ENCODE assay signal across 21 cellular contexts in genomic region chr13:106797081-106797640, GRCh38.
"Had no signal": no experiment of that assay in that cellular context is flagged by ENCODE, and none has a peak within 500 bp of the region (broad histone marks: within the 10 kb centered on the region; RNA-seq: fewer than 3 reads in every experiment).

No MANE protein-coding gene starts in this region.

- H3K27ac ChIP-seq: adrenal gland, foreskin keratinocyte, left lung, neutrophil, pancreas, stomach, VCaP had no signal

- H3K27me3 ChIP-seq: adrenal gland, foreskin keratinocyte, left lung, pancreas, stomach, upper lobe of left lung had no signal

- H3K4me3 ChIP-seq: left lung, pancreas had no signal

- DNase-seq: activated CD4-positive, alpha-beta T cell treated with anti-CD3 and anti-CD28 coated beads for 36 hours; activated CD4-positive, alpha-beta T cell treated with anti-CD3 and anti-CD28 coated beads, Interleukin-2, amount 50 U/mL, for 48 hours; activated gamma-delta T cell treated with Interleukin-2 at 50 U/mL for 16 hours; activated T-cell treated with anti-CD3 and anti-CD28 coated beads for 4 hours; adrenal gland; dermis blood vessel endothelial cell; effector memory CD8-positive, alpha-beta T cell; foreskin keratinocyte; left lung; mammary epithelial cell; pancreas; stimulated activated CD4-positive, alpha-beta T cell treated with anti-CD3 and anti-CD28 coated beads, Interleukin-4, amount 100 ng/mL, for 1 hour; stomach; SW 1271; T-helper 2 cell had no signal

- H3K36me3 ChIP-seq: adrenal gland, left lung, neutrophil, pancreas, stomach, upper lobe of left lung had no signal

- H3K4me1 Mint-ChIP-seq: activated CD4-positive, alpha-beta T cell treated with anti-CD3 and anti-CD28 coated beads for 36 hours had no signal

- H3K9me3 Mint-ChIP-seq: activated T-helper 1 cell treated with anti-CD3 and anti-CD28 coated beads, Interleukin-12 subunit alpha, Interleukin-12 subunit beta, Interleukin-2, Interleukin-4 antibody, amounts not matched to agents 30 ng/mL and 10 ng/mL and 1 ng/mL, durations not matched to agents 14 hours and 24 hours and 36 hours had no signal

- H3K4me3 Mint-ChIP-seq: activated CD4-positive, alpha-beta T cell treated with anti-CD3 and anti-CD28 coated beads for 36 hours; activated T-helper 1 cell treated with anti-CD3 and anti-CD28 coated beads, Interleukin-12 subunit alpha, Interleukin-12 subunit beta, Interleukin-2, Interleukin-4 antibody, amounts not matched to agents 30 ng/mL and 10 ng/mL and 1 ng/mL, durations not matched to agents 14 hours and 24 hours and 36 hours had no signal

- H3K4me1 ChIP-seq: adrenal gland, foreskin keratinocyte, left lung, pancreas, upper lobe of left lung had no signal

- H3K27ac Mint-ChIP-seq: activated CD4-positive, alpha-beta T cell treated with anti-CD3 and anti-CD28 coated beads for 36 hours; activated naive CD4-positive, alpha-beta T cell treated with anti-CD3 and anti-CD28 coated beads, Interleukin-2, amount 50 U/mL, for 72 hours; activated T-helper 1 cell treated with anti-CD3 and anti-CD28 coated beads, Interleukin-12 subunit alpha, Interleukin-12 subunit beta, Interleukin-2, Interleukin-4 antibody, amounts not matched to agents 30 ng/mL and 10 ng/mL and 1 ng/mL, durations not matched to agents 14 hours and 24 hours and 36 hours; effector memory CD8-positive, alpha-beta T cell had no signal

- H3K9me3 ChIP-seq: adrenal gland, left lung, neutrophil, pancreas, stomach, upper lobe of left lung had no signal

- ATAC-seq: activated CD4-positive, alpha-beta T cell treated with anti-CD3 and anti-CD28 coated beads for 36 hours; activated naive CD4-positive, alpha-beta T cell treated with anti-CD3 and anti-CD28 coated beads, Interleukin-2, amount 50 U/mL, for 72 hours; effector memory CD8-positive, alpha-beta T cell; left lung; pancreas; sciatic nerve had no signal
